In the genomic region with DNA sequence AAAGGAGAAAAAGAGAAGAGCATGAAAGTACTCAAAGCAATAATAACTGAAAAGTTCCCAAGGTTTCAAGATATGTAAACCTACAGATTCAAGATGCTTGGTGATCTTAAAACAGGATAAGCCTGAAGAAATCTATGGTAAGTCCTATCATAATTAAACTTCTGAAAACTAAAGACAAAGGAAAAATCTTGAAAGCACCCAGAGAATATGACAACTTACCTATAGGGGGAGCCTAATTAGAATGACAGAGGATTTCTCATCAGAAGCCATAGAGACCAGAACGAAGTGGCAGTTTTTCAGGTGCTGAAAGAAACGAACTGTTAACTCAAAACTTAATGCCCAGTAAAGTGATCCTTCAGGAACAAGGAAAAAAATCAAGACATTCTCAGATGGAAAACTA, we compare ENCODE assay signal across 12 cellular contexts. TPM values are rescaled to one million over a fixed set of nuclear protein-coding genes. Genes with fewer than 3 reads are reported as not detected.
DNase-seq lines count a peak whose midpoint lies in the region; ATAC-seq, FAIRE-seq and TF ChIP-seq lines count a peak whose summit lies in the region.
"Had no signal": no experiment of that assay in that cellular context is flagged by ENCODE, and none has a peak within 500 bp of the region (broad histone marks: within the 10 kb centered on the region; RNA-seq: fewer than 3 reads in every experiment).

No MANE protein-coding gene starts in this region.

- FAIRE-seq in frontal cortex (lab: Jason Lieb, UNC): no peak
- FAIRE-seq: colon, islet of Langerhans had no signal

- no peak overlapping the region for H3K9ac ChIP-seq in smooth muscle cell (ENCODE audit: low read depth)

- H2AFZ ChIP-seq in smooth muscle cell (ENCODE audit: low read depth): no peak overlapping the region

- H3K9me3 Mint-ChIP-seq in activated CD8-positive, alpha-beta T cell treated with anti-CD3 and anti-CD28 coated beads for 36 hours: no peaks in the 10 kb centered on the region
- no peaks in the 10 kb centered on the region for H3K9me3 Mint-ChIP-seq in activated CD8-positive, alpha-beta T cell treated with anti-CD3 and anti-CD28 coated beads, Interleukin-2, amount 10 ng/mL, durations not matched to agents 7 days and 5 days (ENCODE audit: insufficient read depth)
- peaks cover 12% of the 10 kb centered on the region for H3K9me3 Mint-ChIP-seq in chondrocyte (ENCODE audit: low read depth)

- no peaks in the 10 kb centered on the region for H3K9me3 ChIP-seq in smooth muscle cell (replicated peaks; ENCODE audit: low read depth)

- H3K4me1 Mint-ChIP-seq in activated CD8-positive, alpha-beta T cell treated with anti-CD3 and anti-CD28 coated beads for 36 hours (ENCODE audit: low read depth): no peaks in the 10 kb centered on the region
- H3K4me1 Mint-ChIP-seq in activated CD8-positive, alpha-beta T cell treated with anti-CD3 and anti-CD28 coated beads, Interleukin-2, amount 10 ng/mL, durations not matched to agents 7 days and 5 days (ENCODE audit: low read depth): no peaks in the 10 kb centered on the region
- H3K4me1 Mint-ChIP-seq in chondrocyte (ENCODE audit: low read depth): no peaks in the 10 kb centered on the region

- no peak overlapping the region for H3K4me3 ChIP-seq in smooth muscle cell

- CTCF ChIA-PET in activated CD8-positive, alpha-beta T cell treated with anti-CD3 and anti-CD28 coated beads for 36 hours (lab: Charles Lee): interaction anchor here (1.2 to 1.3 kb wide), 2 partner anchors 13 to 23 kb away, joined by 3 read pairs; no protein-coding TSS in a partner anchor
- CTCF ChIA-PET in activated CD8-positive, alpha-beta T cell treated with anti-CD3 and anti-CD28 coated beads, Interleukin-2, amount 10 ng/mL, durations not matched to agents 7 days and 5 days (lab: Charles Lee): no interaction called here

- no peaks in the 10 kb centered on the region for H3K36me3 ChIP-seq in smooth muscle cell (ENCODE audit: low read depth)

- POLR2A ChIA-PET in activated CD8-positive, alpha-beta T cell treated with anti-CD3 and anti-CD28 coated beads for 36 hours (lab: Charles Lee): no interaction called here
- POLR2A ChIA-PET in activated CD8-positive, alpha-beta T cell treated with anti-CD3 and anti-CD28 coated beads, Interleukin-2, amount 10 ng/mL, durations not matched to agents 7 days and 5 days (lab: Charles Lee): no interaction called here

- no peaks in the 10 kb centered on the region for H3K79me2 ChIP-seq in smooth muscle cell (ENCODE audit: low read depth)

- no peaks in the 10 kb centered on the region for H3K4me1 ChIP-seq in smooth muscle cell (ENCODE audit: low read depth)

- peaks cover 45% of the 10 kb centered on the region for H3K27me3 Mint-ChIP-seq in activated CD8-positive, alpha-beta T cell treated with anti-CD3 and anti-CD28 coated beads for 36 hours
- H3K27me3 Mint-ChIP-seq in activated CD8-positive, alpha-beta T cell treated with anti-CD3 and anti-CD28 coated beads, Interleukin-2, amount 10 ng/mL, durations not matched to agents 7 days and 5 days (ENCODE audit: low read depth): peaks cover 41% of the 10 kb centered on the region
- H3K27me3 Mint-ChIP-seq in chondrocyte (ENCODE audit: low read depth): peaks cover 20% of the 10 kb centered on the region

- no peaks in the 10 kb centered on the region for H4K20me1 ChIP-seq in smooth muscle cell (ENCODE audit: low read depth)

- no peak overlapping the region for H3K27ac ChIP-seq in smooth muscle cell (ENCODE audit: low read depth)

- TF ChIP-seq CTCF in activated CD8-positive, alpha-beta T cell treated with anti-CD3 and anti-CD28 coated beads for 36 hours (IDR thresholded peaks at IDR 0.05): peak; percentile 27
- TF ChIP-seq CTCF in chondrocyte (IDR thresholded peaks at IDR 0.05) (peak; percentile 72), smooth muscle cell (IDR thresholded peaks at IDR 0.05; ENCODE audit: borderline replicate concordance, insufficient read depth, poor library complexity, severe bottlenecking) (peak; percentile 39)

- no peaks in the 10 kb centered on the region for H3F3A ChIP-seq in smooth muscle cell (ENCODE audit: low read depth)

- no peak for DNase-seq in activated CD8-positive, alpha-beta T cell treated with anti-CD3 and anti-CD28 coated beads for 36 hours
- no peak for DNase-seq in activated CD8-positive, alpha-beta T cell treated with anti-CD3 and anti-CD28 coated beads, Interleukin-2, amount 10 ng/mL, durations not matched to agents 7 days and 5 days
- DNase-seq in NCI-H460 (ENCODE audit: extremely low read depth, low read depth): peak; percentile 17
- DNase-seq in chondrocyte (ENCODE audit: low spot score): no peak
- no peak for DNase-seq in smooth muscle cell (lab: John Stamatoyannopoulos, UW; ENCODE audit: unreplicated experiment)
- no peak for DNase-seq in activated CD4-positive, alpha-beta T cell treated with anti-CD3 and anti-CD28 coated beads, Interleukin-2, amount 50 U/mL, for 4 hours
- DNase-seq in NCI-H524 treated with DMSO at 0.1 percent for 48 hours (lab: John Stamatoyannopoulos, UW): no peak
- no peak for DNase-seq in frontal cortex (ENCODE audit: low spot score in 2 of 2)
- DNase-seq: activated CD8-positive, alpha-beta memory T cell treated with anti-CD3 and anti-CD28 coated beads, Interleukin-2, amount 50 U/mL, for 4 hours had no signal

- no peaks in the 10 kb centered on the region for H3K36me3 Mint-ChIP-seq in activated CD8-positive, alpha-beta T cell treated with anti-CD3 and anti-CD28 coated beads for 36 hours (ENCODE audit: low read depth)
- no peaks in the 10 kb centered on the region for H3K36me3 Mint-ChIP-seq in activated CD8-positive, alpha-beta T cell treated with anti-CD3 and anti-CD28 coated beads, Interleukin-2, amount 10 ng/mL, durations not matched to agents 7 days and 5 days (ENCODE audit: low read depth)
- H3K36me3 Mint-ChIP-seq in chondrocyte (ENCODE audit: low read depth): no peaks in the 10 kb centered on the region

- no peak overlapping the region for H3K4me3 Mint-ChIP-seq in activated CD8-positive, alpha-beta T cell treated with anti-CD3 and anti-CD28 coated beads for 36 hours
- no peak overlapping the region for H3K4me3 Mint-ChIP-seq in activated CD8-positive, alpha-beta T cell treated with anti-CD3 and anti-CD28 coated beads, Interleukin-2, amount 10 ng/mL, durations not matched to agents 7 days and 5 days
- H3K4me3 Mint-ChIP-seq in chondrocyte (ENCODE audit: unreplicated experiment): no peak overlapping the region

- no peak overlapping the region for H3K4me2 ChIP-seq in smooth muscle cell

- no peak overlapping the region for H3K27ac Mint-ChIP-seq in activated CD8-positive, alpha-beta T cell treated with anti-CD3 and anti-CD28 coated beads for 36 hours
- no peak overlapping the region for H3K27ac Mint-ChIP-seq in activated CD8-positive, alpha-beta T cell treated with anti-CD3 and anti-CD28 coated beads, Interleukin-2, amount 10 ng/mL, durations not matched to agents 7 days and 5 days
- H3K27ac Mint-ChIP-seq in chondrocyte (ENCODE audit: unreplicated experiment): no peak overlapping the region

- H3K27me3 ChIP-seq in smooth muscle cell (ENCODE audit: low read depth): no peaks in the 10 kb centered on the region

- ATAC-seq in activated CD8-positive, alpha-beta T cell treated with anti-CD3 and anti-CD28 coated beads for 36 hours: no peak
- no peak for ATAC-seq in activated CD8-positive, alpha-beta T cell treated with anti-CD3 and anti-CD28 coated beads, Interleukin-2, amount 10 ng/mL, durations not matched to agents 7 days and 5 days
- ATAC-seq: Right ventricle myocardium inferior had no signal

- WGBS in smooth muscle cell (ENCODE audit: low lambda C conversion rate): 42% methylated on average over 2 of the region's 2 CpGs

- intact Hi-C loops in activated CD8-positive, alpha-beta T cell treated with anti-CD3 and anti-CD28 coated beads for 36 hours (cut with micrococcal nuclease): no loop called here

RNA-seq across cellular contexts. Expression of a gene that starts 59.7 kb away (rescaled TPM):
- total RNA-seq in activated CD8-positive, alpha-beta T cell treated with anti-CD3 and anti-CD28 coated beads for 36 hours: under 1 TPM in 1 of 2 experiments, not detected in 1; 0.16 TPM
- not detected for total RNA-seq in activated CD8-positive, alpha-beta T cell treated with anti-CD3 and anti-CD28 coated beads, Interleukin-2, amount 10 ng/mL, durations not matched to agents 7 days and 5 days
- total RNA-seq in NCI-H460 (2014; rRNA removed; shearing (Covaris generic)): 0.47 TPM in 1 of 2 replicates, not detected in the other
- polyA plus RNA-seq in NCI-H460 (2014; cell fraction: nucleus; rRNA removed): 0.06 TPM in 1 of 2 replicates, not detected in the other
- total RNA-seq in chondrocyte: 0.12 to 0.23 TPM (median 0.17 TPM) in 3 replicates
- 4.0 and 6.1 TPM in 2 replicates for total RNA-seq in smooth muscle cell
- 0.37 and 2.0 TPM in 2 replicates for polyA plus RNA-seq in smooth muscle cell
- not detected for total RNA-seq in frontal cortex
- total RNA-seq: Right ventricle myocardium inferior had no signal
